8 cellular contexts compared by ENCODE assay signal in genomic region chr1:169484107-169484506, GRCh38. TPM values are rescaled to one million over a fixed set of nuclear protein-coding genes. Genes with fewer than 3 reads are reported as not detected.
DNase-seq lines count a peak whose midpoint lies in the region; TF ChIP-seq lines count a peak whose summit lies in the region.
"Had no signal": no experiment of that assay in that cellular context is flagged by ENCODE, and none has a peak within 500 bp of the region (broad histone marks: within the 10 kb centered on the region; RNA-seq: fewer than 3 reads in every experiment).

No MANE protein-coding gene starts in this region.

- H3K27ac ChIP-seq in HUES64 (ENCODE audit: low read depth, low read length) (no peak overlapping the region), SJCRH30 (no peak overlapping the region)

- H3K9ac ChIP-seq in HUES64 (ENCODE audit: low read depth, low read length) (no peak overlapping the region), skeletal muscle satellite cell (ENCODE audit: low read depth, low read length) (peak overlapping the region; percentile 94)

- no peaks in the 10 kb centered on the region for H3K27me3 ChIP-seq in HUES64 (ENCODE audit: insufficient read depth, low read length)
- H3K27me3 ChIP-seq in SJCRH30, result no peaks in the 10 kb centered on the region
- no peaks in the 10 kb centered on the region for H3K27me3 ChIP-seq in skeletal muscle satellite cell (ENCODE audit: control insufficient read depth, insufficient read depth, low read length)

- H3K4me1 ChIP-seq in HUES64 (ENCODE audit: insufficient read depth, low read length) (peaks cover 61% of the 10 kb centered on the region), SJCRH30 (peaks cover 5% of the 10 kb centered on the region), skeletal muscle satellite cell (ENCODE audit: control insufficient read depth, insufficient read depth, low read length) (peaks cover 46% of the 10 kb centered on the region)

- WGBS in HUES64, result 90% methylated on average over 4 of the region's 4 CpGs

- H3K9me3 ChIP-seq in HUES64 (ENCODE audit: insufficient read depth, low read depth, low read length), result no peaks in the 10 kb centered on the region
- H3K9me3 ChIP-seq in SJCRH30 (replicated peaks), result no peaks in the 10 kb centered on the region
- no peaks in the 10 kb centered on the region for H3K9me3 ChIP-seq in skeletal muscle satellite cell (replicated peaks; ENCODE audit: low read length)

- no peaks in the 10 kb centered on the region for H3K36me3 ChIP-seq in HUES64 (ENCODE audit: insufficient read depth, low read length)
- 0 out of 2 replicates have a peak, but pooled peaks cover 4% of the 10 kb centered on the region for H3K36me3 ChIP-seq in SJCRH30
- H3K36me3 ChIP-seq in skeletal muscle satellite cell (ENCODE audit: insufficient read depth, low read length), result no peaks in the 10 kb centered on the region

- H3K4me3 ChIP-seq in HUES64 (ENCODE audit: low read length) (peak overlapping the region; percentile 83), SJCRH30 (peak overlapping the region; percentile 91), fibroblast of pulmonary artery (replicated peaks; ENCODE audit: low read depth, low read length) (peak overlapping the region; percentile 75), skeletal muscle satellite cell (ENCODE audit: low read length) (peak overlapping the region; percentile 83)

- H3K4me2 ChIP-seq in skeletal muscle satellite cell (ENCODE audit: low read length), result peak overlapping the region; percentile 86

- DNase-seq in SJCRH30 (no peak), fibroblast of pulmonary artery (ENCODE audit: low read depth) (no peak), HuH-7 (ENCODE audit: low spot score) (no peak), epidermal melanocyte (ENCODE audit: insufficient read length, low spot score) (no peak), cerebellum (ENCODE audit: low spot score) (no peak)

- no peak for TF ChIP-seq CTCF in fibroblast of pulmonary artery (IDR thresholded peaks at IDR 0.05; ENCODE audit: low read length, missing control alignments)

RNA-seq across cellular contexts. Expression of gene SLC19A2, which starts 1.6 kb away (rescaled TPM):
- polyA plus RNA-seq in HUES64 (2013, experiment 1 of 2), result 13.5 TPM
- polyA plus RNA-seq in HUES64 (2013, experiment 2 of 2), result 14.2 TPM
- 26.9 and 27.2 TPM in 2 replicates for total RNA-seq in SJCRH30 (2014; rRNA removed; shearing (Covaris generic))
- total RNA-seq in skeletal muscle satellite cell (2012; rRNA removed), result 19.0 and 20.8 TPM in 2 replicates
- 16.8 TPM for total RNA-seq in cerebellum

RNA-seq across cellular contexts. Expression of gene CCDC181, which starts 56.8 kb away (rescaled TPM):
- polyA plus RNA-seq in HUES64 (2013, experiment 1 of 2), result 5.2 TPM
- 6.2 TPM for polyA plus RNA-seq in HUES64 (2013, experiment 2 of 2)
- total RNA-seq in SJCRH30 (2014; rRNA removed; shearing (Covaris generic)), result 0.46 and 1.2 TPM in 2 replicates
- 0.51 and 1.3 TPM in 2 replicates for total RNA-seq in skeletal muscle satellite cell (2012; rRNA removed)
- 7.9 TPM for total RNA-seq in cerebellum
- total RNA-seq: lung microvascular endothelial cell had no signal
